Comparison of ENCODE assay signal across 8 cellular contexts in genomic region chr1:174848593-174849560, GRCh38.
A peak's percentile ranks its signal among the peaks of the same experiment; 100 is the strongest.
DNase-seq lines count a peak whose midpoint lies in the region; ATAC-seq and TF ChIP-seq lines count a peak whose summit lies in the region.
"Not testable (repeated sequence)": the region's sequence is repeated elsewhere in the genome, so short reads cannot be mapped to it uniquely, and the experiment has no call there.

No MANE protein-coding gene starts in this region.

- peak; percentile 73 for ATAC-seq in left colon

- H3K9me3 Mint-ChIP-seq in T-helper 2 cell treated with Interferon-gamma antibody and Interleukin-4, amounts not matched to agents 5 μg/mL and 100 μg/mL, for 36 hours; osteocyte (ENCODE audit: unreplicated experiment): not testable (repeated sequence)

- peak; percentile 9 for DNase-seq in NCI-H1436 (lab: John Stamatoyannopoulos, UW)
- DNase-seq in NCI-H345 treated with DMSO at 0.1 percent for 48 hours (lab: John Stamatoyannopoulos, UW; ENCODE audit: unreplicated experiment): peak; percentile 33
- DNase-seq in T-helper 2 cell treated with Interferon-gamma antibody and Interleukin-4, amounts not matched to agents 5 μg/mL and 100 μg/mL, for 36 hours (ENCODE audit: low spot score); left colon; osteocyte (ENCODE audit: extremely low spot score, unreplicated experiment): not testable (repeated sequence)
- peak; percentile 44 for DNase-seq in epithelial cell of esophagus (ENCODE audit: low read depth)

- H3K27me3 Mint-ChIP-seq in T-helper 2 cell treated with Interferon-gamma antibody and Interleukin-4, amounts not matched to agents 5 μg/mL and 100 μg/mL, for 36 hours (ENCODE audit: low read depth); osteocyte (ENCODE audit: unreplicated experiment): not testable (repeated sequence)

- intact Hi-C loops in left colon (cut with DNase I, micrococcal nuclease): not testable (repeated sequence)

- not testable (repeated sequence) for H3K36me3 ChIP-seq in HEK293 (ENCODE audit: control insufficient read depth in 2 of 2, insufficient read depth in 1 of 2, low read length in 2 of 2)

- H3K27ac Mint-ChIP-seq in T-helper 2 cell treated with Interferon-gamma antibody and Interleukin-4, amounts not matched to agents 5 μg/mL and 100 μg/mL, for 36 hours: peak overlapping the region; percentile 10
- H3K27ac Mint-ChIP-seq in osteocyte (ENCODE audit: unreplicated experiment): peak overlapping the region; percentile 61

- CTCF ChIA-PET in HEK293 (lab: Yijun Ruan, JAX): interaction anchor here (0.6 kb wide), 1 partner anchor 277 kb away, joined by 3 read pairs; no protein-coding TSS in a partner anchor

- not testable (repeated sequence) for TF ChIP-seq CTCF in 22Rv1 (IDR thresholded peaks at IDR 0.05); HEK293 (tag by site-specific recombination; IDR thresholded peaks at IDR 0.05); epithelial cell of esophagus (IDR thresholded peaks at IDR 0.05; ENCODE audit: insufficient read depth, low read depth, low read length, missing control alignments); osteocyte (IDR thresholded peaks at IDR 0.05)

- H3K27ac ChIP-seq in 22Rv1 (peak overlapping the region; percentile 77), HEK293 (ENCODE audit: extremely low read depth, low read depth, low read length) (peak overlapping the region; percentile 41; the same call in 1 of the 2 replicates)

- not testable (repeated sequence) for H3K4me1 Mint-ChIP-seq in T-helper 2 cell treated with Interferon-gamma antibody and Interleukin-4, amounts not matched to agents 5 μg/mL and 100 μg/mL, for 36 hours (ENCODE audit: low read depth); osteocyte (ENCODE audit: unreplicated experiment)

- not testable (repeated sequence) for H3K4me1 ChIP-seq in HEK293 (ENCODE audit: control insufficient read depth, insufficient read depth, low read length)

- not testable (repeated sequence) for H3K36me3 Mint-ChIP-seq in T-helper 2 cell treated with Interferon-gamma antibody and Interleukin-4, amounts not matched to agents 5 μg/mL and 100 μg/mL, for 36 hours (ENCODE audit: low read depth); osteocyte (ENCODE audit: unreplicated experiment)

- not testable (repeated sequence) for H3K4me3 ChIP-seq in HEK293 (ENCODE audit: low read depth, low read length)
- peak overlapping the region; percentile 26 for H3K4me3 ChIP-seq in epithelial cell of esophagus (ENCODE audit: low read length)

- POLR2A ChIA-PET in HEK293 (lab: Yijun Ruan, JAX): not testable (repeated sequence)

- not testable (repeated sequence) for H3K4me3 Mint-ChIP-seq in T-helper 2 cell treated with Interferon-gamma antibody and Interleukin-4, amounts not matched to agents 5 μg/mL and 100 μg/mL, for 36 hours
- H3K4me3 Mint-ChIP-seq in osteocyte (ENCODE audit: unreplicated experiment): peak overlapping the region; percentile 69

- H3K9me3 ChIP-seq in HEK293 (ENCODE audit: control insufficient read depth, insufficient read depth, low read depth, low read length): not testable (repeated sequence)

TF ChIP-seq in HEK293, 187 proteins besides CTCF, POLR2A, EP300 and RAD21:
- TF ChIP-seq ZNF2 (tag by site-specific recombination; IDR thresholded peaks at IDR 0.05) (0 out of 2 replicates have a peak, but pooled peaks have one; percentile 65), ZBTB26 (tag by site-specific recombination; optimal IDR thresholded peaks at IDR 0.05) (peak; percentile 18), EGR2 (tag by site-specific recombination; IDR thresholded peaks at IDR 0.05; ENCODE audit: low read depth) (peak; percentile 58; the same call in 1 of the 2 replicates), YY1 (tag by site-specific recombination; IDR thresholded peaks at IDR 0.05) (peak; percentile 68), ZBTB48 (tag by site-specific recombination; IDR thresholded peaks at IDR 0.05) (peak; percentile 93), ZFHX2 (tag by site-specific recombination; conservative IDR thresholded peaks at IDR 0.05) (peak; percentile 50), ZNF335 (tag by site-specific recombination; conservative IDR thresholded peaks at IDR 0.05) (peak; percentile 90), ZEB2 (tag by site-specific recombination; IDR thresholded peaks at IDR 0.05) (0 out of 2 replicates have a peak, but pooled peaks have one; percentile 40), PRDM1 (tag by site-specific recombination; IDR thresholded peaks at IDR 0.05) (peak; percentile 84), ZIC2 (tag by site-specific recombination; IDR thresholded peaks at IDR 0.05) (0 out of 2 replicates have a peak, but pooled peaks have one; percentile 35), ZFP37 (tag by site-specific recombination; IDR thresholded peaks at IDR 0.05) (0 out of 2 replicates have a peak, but pooled peaks have one; percentile 41), KLF1 (tag by site-specific recombination; IDR thresholded peaks at IDR 0.05) (peak; percentile 30), ZBTB17 (tag by site-specific recombination; IDR thresholded peaks at IDR 0.05) (peak; percentile 25; the same call in 1 of the 2 replicates), ZNF629 (tag by site-specific recombination; IDR thresholded peaks at IDR 0.05) (0 out of 2 replicates have a peak, but pooled peaks have one; percentile 18), ZBTB8A (tag by site-specific recombination; IDR thresholded peaks at IDR 0.05) (peak; percentile 32; the same call in 1 of the 2 replicates)
- TF ChIP-seq, protein P1, sequence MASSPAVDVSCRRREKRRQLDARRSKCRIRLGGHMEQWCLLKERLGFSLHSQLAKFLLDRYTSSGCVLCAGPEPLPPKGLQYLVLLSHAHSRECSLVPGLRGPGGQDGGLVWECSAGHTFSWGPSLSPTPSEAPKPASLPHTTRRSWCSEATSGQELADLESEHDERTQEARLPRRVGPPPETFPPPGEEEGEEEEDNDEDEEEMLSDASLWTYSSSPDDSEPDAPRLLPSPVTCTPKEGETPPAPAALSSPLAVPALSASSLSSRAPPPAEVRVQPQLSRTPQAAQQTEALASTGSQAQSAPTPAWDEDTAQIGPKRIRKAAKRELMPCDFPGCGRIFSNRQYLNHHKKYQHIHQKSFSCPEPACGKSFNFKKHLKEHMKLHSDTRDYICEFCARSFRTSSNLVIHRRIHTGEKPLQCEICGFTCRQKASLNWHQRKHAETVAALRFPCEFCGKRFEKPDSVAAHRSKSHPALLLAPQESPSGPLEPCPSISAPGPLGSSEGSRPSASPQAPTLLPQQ (tag by site-specific recombination; IDR thresholded peaks at IDR 0.05): 0 out of 2 replicates have a peak, but pooled peaks have one; percentile 13
